Comparison of ENCODE assay signal across 8 cellular contexts in the genomic region with DNA sequence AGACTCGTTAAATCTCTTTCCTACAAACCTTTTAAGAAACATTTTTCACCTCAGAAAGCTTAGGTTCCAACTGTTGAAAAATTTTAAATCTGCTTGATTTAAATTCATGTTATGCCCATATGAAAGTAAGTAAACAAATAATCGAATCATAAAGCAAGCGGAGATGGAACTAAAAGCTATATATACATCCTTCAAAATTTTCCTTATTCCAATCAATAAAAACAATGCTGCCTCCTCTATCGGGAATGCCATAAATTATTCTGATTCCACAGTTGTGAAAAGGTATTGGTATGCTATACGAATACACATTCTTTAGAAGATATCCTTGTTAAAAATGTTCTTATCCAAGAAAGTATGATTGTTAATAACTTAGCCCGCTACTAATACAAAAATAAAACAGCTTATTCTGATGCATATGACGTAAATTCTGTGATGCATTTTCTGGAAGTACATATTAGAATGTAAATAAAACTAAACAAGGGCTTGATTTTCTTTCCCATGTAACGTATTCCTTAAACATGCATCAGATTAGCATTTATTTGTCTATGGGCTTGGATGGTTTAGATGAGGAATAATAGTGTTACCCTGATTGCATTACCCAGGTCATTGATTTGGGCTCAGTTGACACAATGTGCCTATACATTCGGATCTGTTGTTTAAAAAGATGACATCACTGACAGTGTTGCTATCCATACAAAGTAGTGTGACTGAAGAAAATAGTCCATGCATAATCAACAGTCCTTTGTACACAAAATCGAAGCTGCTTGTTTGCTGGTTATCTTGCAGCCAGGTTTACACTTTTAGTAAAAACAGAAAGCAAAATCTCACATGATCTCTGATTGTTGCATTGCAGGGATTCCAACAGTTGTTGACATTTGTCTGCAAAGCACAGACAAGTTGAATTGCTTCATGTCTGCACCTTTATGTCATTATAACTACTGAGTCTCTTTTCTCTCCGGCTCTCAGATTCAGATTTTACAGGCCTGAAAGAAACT. TPM values are rescaled to one million over a fixed set of nuclear protein-coding genes. Genes with fewer than 3 reads are reported as not detected.
DNase-seq lines count a peak whose midpoint lies in the region; ATAC-seq, FAIRE-seq and TF ChIP-seq lines count a peak whose summit lies in the region.

No MANE protein-coding gene starts in this region.

- DNase-seq in NCI-H69 (lab: John Stamatoyannopoulos, UW) (peak; percentile 36), pancreas (no peak), ecto neural progenitor cell (ENCODE audit: low spot score) (no peak), DMS 273 treated with DMSO at 0.1 percent for 48 hours (lab: John Stamatoyannopoulos, UW) (no peak), SIG-M5 treated with dmso at 0.1 percent for 504 hours (lab: John Stamatoyannopoulos, UW; ENCODE audit: unreplicated experiment) (no peak), RKO (ENCODE audit: low spot score) (no peak)
- DNase-seq in effector memory CD4-positive, alpha-beta T cell, result no peak

- no peak for FAIRE-seq in pancreas (lab: Jason Lieb, UNC)

- H3K4me3 ChIP-seq in effector memory CD4-positive, alpha-beta T cell (ENCODE audit: insufficient read depth, low read depth, low read length, poor library complexity, severe bottlenecking), result peak overlapping the region; percentile 96
- peak overlapping the region in 3 of 4 donors; percentile 45 to 79 (median 51) for H3K4me3 ChIP-seq in pancreas

- no peaks in the 10 kb centered on the region for H3K9me3 ChIP-seq in effector memory CD4-positive, alpha-beta T cell (ENCODE audit: control insufficient read depth, low read length)
- no peaks in the 10 kb centered on the region for H3K9me3 ChIP-seq in pancreas

- intact Hi-C loops in pancreas (cut with DNase I), result no loop called here

- H3K27me3 ChIP-seq in effector memory CD4-positive, alpha-beta T cell (replicated peaks; ENCODE audit: control insufficient read depth, insufficient read depth, low read length, poor library complexity, severe bottlenecking), result no peaks in the 10 kb centered on the region
- H3K27me3 ChIP-seq in pancreas, result no peaks in the 10 kb centered on the region

- H3K27ac ChIP-seq in effector memory CD4-positive, alpha-beta T cell (ENCODE audit: insufficient read depth, low read length, poor library complexity, severe bottlenecking), result peak overlapping the region; percentile 74
- peak overlapping the region in 3 of 4 donors; percentile 64 to 86 (median 83) for H3K27ac ChIP-seq in pancreas

- no peaks in the 10 kb centered on the region for H3K36me3 ChIP-seq in effector memory CD4-positive, alpha-beta T cell (ENCODE audit: control insufficient read depth, insufficient read depth, low read length)
- no peaks in the 10 kb centered on the region for H3K36me3 ChIP-seq in pancreas

- H3K4me1 ChIP-seq in effector memory CD4-positive, alpha-beta T cell (ENCODE audit: control insufficient read depth, insufficient read depth, low read length, poor library complexity, severe bottlenecking), result peaks cover 9% of the 10 kb centered on the region
- peaks cover 7 to 17% (median 9%) of the 10 kb centered on the region in 3 donors for H3K4me1 ChIP-seq in pancreas

- no peak for TF ChIP-seq CTCF in pancreas (IDR thresholded peaks at IDR 0.05)

- ATAC-seq in GM18870 (IDR thresholded peaks at IDR 0.05; ENCODE audit: unreplicated experiment) (peak; percentile 8), pancreas (no peak)

- WGBS in pancreas, 2 donors, result 35 to 36% methylated on average over 11 of the region's 11 CpGs

RNA-seq across cellular contexts. Expression of a gene that starts 0.7 kb away (rescaled TPM):
- total RNA-seq in pancreas, result 10 to 100 TPM in 2 of 6 donors, 1 to 10 TPM in 4; 4.6 to 11.0 (median 9.4) TPM
- polyA plus RNA-seq in pancreas, result 1 to 10 TPM; 5.5 TPM

RNA-seq across cellular contexts. Expression of a gene that starts 29.9 kb away (rescaled TPM):
- not detected for total RNA-seq in pancreas
- polyA plus RNA-seq in pancreas, result not detected

RNA-seq across cellular contexts. Expression of a gene that starts 37.6 kb away (rescaled TPM):
- total RNA-seq in pancreas, result 10 to 100 TPM in 4 of 6 donors, 1 to 10 TPM in 2; 8.0 to 18.3 (median 11.5) TPM
- 1 to 10 TPM; 4.3 to 5.8 TPM for polyA plus RNA-seq in pancreas
